In the genomic region with DNA sequence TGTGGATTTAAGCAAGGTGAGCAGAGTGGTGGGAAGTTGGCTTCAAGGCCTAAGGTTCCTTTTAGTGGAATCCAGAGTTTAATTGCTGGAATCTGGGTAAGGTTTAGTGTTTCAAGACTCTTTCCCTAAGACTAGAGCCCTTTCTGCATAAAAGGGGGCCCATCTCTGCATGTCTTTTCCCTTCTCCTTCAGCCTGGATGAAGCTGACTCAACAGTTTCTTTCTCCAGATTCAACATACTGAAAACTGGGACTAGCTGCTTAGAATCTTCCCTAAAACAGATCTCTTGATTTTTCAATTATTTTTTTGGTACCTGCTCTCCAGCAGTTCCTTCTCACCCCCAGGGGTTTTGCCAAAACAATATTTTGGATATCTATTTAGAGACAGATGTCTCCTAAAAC, we compare ENCODE assay signal across 33 cellular contexts.
"Had no signal": no experiment of that assay in that cellular context is flagged by ENCODE, and none has a peak within 500 bp of the region (broad histone marks: within the 10 kb centered on the region; RNA-seq: fewer than 3 reads in every experiment).

No MANE protein-coding gene starts in this region.

- H3K9me3 ChIP-seq: adrenal gland, body of pancreas, breast epithelium had no signal

- H3K4me1 ChIP-seq: adrenal gland, breast epithelium had no signal

- ATAC-seq: activated CD8-positive, alpha-beta T cell treated with anti-CD3 and anti-CD28 coated beads for 36 hours; activated naive CD4-positive, alpha-beta T cell treated with anti-CD3 and anti-CD28 coated beads, Interleukin-2, amount 50 U/mL, for 72 hours; activated T-cell treated with anti-CD3 and anti-CD28 coated beads, Interleukin-2, amount 50 U/mL, for 4 hours; activated T-cell treated with anti-CD3 and anti-CD28 coated beads, Interleukin-2, amount 50 U/mL, for 72 hours; activated T-helper 17 cell treated with anti-CD3 and anti-CD28 coated beads, Interleukin-2, amount 50 U/mL, for 72 hours; body of pancreas had no signal

- H3K27ac ChIP-seq: adrenal gland, body of pancreas, brain microvascular endothelial cell, breast epithelium, VCaP had no signal

- H3K4me3 ChIP-seq: adrenal gland, body of pancreas, breast epithelium had no signal

- H3K27me3 ChIP-seq: adrenal gland, body of pancreas, brain microvascular endothelial cell, breast epithelium had no signal

- DNase-seq: activated B cell treated with CpG ODN at 0.5 μM for 24 hours; activated CD4-positive, alpha-beta memory T cell treated with anti-CD3 and anti-CD28 coated beads for 36 hours; activated CD4-positive, alpha-beta T cell treated with anti-CD3 and anti-CD28 coated beads for 4 hours; activated CD4-positive, alpha-beta T cell treated with anti-CD3 and anti-CD28 coated beads, Interleukin-2, amount 10 ng/mL, durations not matched to agents 24 days and 14 days; activated CD4-positive, alpha-beta T cell treated with anti-CD3 and anti-CD28 coated beads, Interleukin-2, amount 50 U/mL, for 1 hour; activated CD4-positive, alpha-beta T cell treated with anti-CD3 and anti-CD28 coated beads, Interleukin-2, amount 50 U/mL, for 4 hours; activated CD4-positive, CD25-positive, alpha-beta regulatory T cell treated with anti-CD3 and anti-CD28 coated beads, Interleukin-2, amount 50 U/mL, for 72 hours; activated CD8-positive, alpha-beta memory T cell treated with anti-CD3 and anti-CD28 coated beads, Interleukin-2, amount 50 U/mL, for 4 hours; activated CD8-positive, alpha-beta T cell treated with anti-CD3 and anti-CD28 coated beads for 36 hours; activated effector memory CD4-positive, alpha-beta T cell treated with anti-CD3 and anti-CD28 coated beads, Interleukin-2, amount 50 U/mL, for 16 hours; activated gamma-delta T cell treated with Interleukin-2 at 50 U/mL for 16 hours; activated naive CD4-positive, alpha-beta T cell; activated naive CD4-positive, alpha-beta T cell treated with anti-CD3 and anti-CD28 coated beads for 36 hours; activated naive CD4-positive, alpha-beta T cell treated with anti-CD3 and anti-CD28 coated beads, Interleukin-2, amount 50 U/mL, for 16 hours; activated naive CD8-positive, alpha-beta T cell treated with anti-CD3 and anti-CD28 coated beads for 36 hours; activated T-cell treated with anti-CD3 and anti-CD28 coated beads for 4 hours; activated T-cell treated with anti-CD3 and anti-CD28 coated beads, Interleukin-2, amount 50 U/mL, for 1 hour; activated T-cell treated with anti-CD3 and anti-CD28 coated beads, Interleukin-2, amount 50 U/mL, for 4 hours; activated T-cell treated with anti-CD3 and anti-CD28 coated beads, Interleukin-2, amount 50 U/mL, for 72 hours; adrenal gland; amniotic stem cell; aorta; body of pancreas; brain microvascular endothelial cell; central memory CD4-positive, alpha-beta T cell; T-helper 2 cell; T-helper 9 cell had no signal

- FAIRE-seq: astrocyte, TTC549 had no signal

- H3K36me3 ChIP-seq: brain microvascular endothelial cell, breast epithelium had no signal
